In the genomic region with DNA sequence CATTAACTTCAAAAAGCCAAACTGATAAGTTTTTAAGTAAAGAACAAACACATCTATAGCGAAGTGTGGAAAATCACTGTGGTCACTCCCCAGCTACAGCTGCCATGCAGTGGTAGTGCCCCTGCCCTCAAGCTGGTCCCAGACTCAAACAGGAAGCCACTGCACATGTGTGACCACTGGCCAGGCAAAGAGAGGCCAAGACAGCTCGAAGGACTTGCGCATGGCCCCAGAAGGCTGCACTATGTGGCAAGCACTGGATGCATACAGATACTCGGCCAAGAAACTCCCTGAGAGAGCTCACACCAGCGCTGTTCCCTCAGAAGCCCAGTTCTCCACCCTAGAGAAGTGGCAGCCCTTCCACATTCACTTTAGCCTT, we compare ENCODE assay signal across 8 cellular contexts.
A peak's percentile ranks its signal among the peaks of the same experiment; 100 is the strongest.
DNase-seq lines count a peak whose midpoint lies in the region; ATAC-seq and TF ChIP-seq lines count a peak whose summit lies in the region.
"Had no signal": no experiment of that assay in that cellular context is flagged by ENCODE, and none has a peak within 500 bp of the region (broad histone marks: within the 10 kb centered on the region; RNA-seq: fewer than 3 reads in every experiment).

No MANE protein-coding gene starts in this region.

- H3K9me3 ChIP-seq in psoas muscle, result no peaks in the 10 kb centered on the region

- DNase-seq in EH (ENCODE audit: low read depth) (peak; percentile 14), fibroblast of the aortic adventitia (ENCODE audit: low read depth) (peak; percentile 57), psoas muscle (peak; percentile 63 to 77), RKO (ENCODE audit: low spot score) (no peak), T1000 (lab: John Stamatoyannopoulos, UW) (no peak), LoVo (ENCODE audit: low spot score) (no peak)
- DNase-seq in activated CD4-positive, alpha-beta memory T cell treated with anti-CD3 and anti-CD28 coated beads, Interleukin-2, amount 10 ng/mL, durations not matched to agents 7 days and 5 days, result no peak
- DNase-seq: NCI-H524 had no signal

- H3K4me3 Mint-ChIP-seq in activated CD4-positive, alpha-beta memory T cell treated with anti-CD3 and anti-CD28 coated beads, Interleukin-2, amount 10 ng/mL, durations not matched to agents 7 days and 5 days, result no peak overlapping the region

- peaks cover 14% of the 10 kb centered on the region for H3K36me3 Mint-ChIP-seq in activated CD4-positive, alpha-beta memory T cell treated with anti-CD3 and anti-CD28 coated beads, Interleukin-2, amount 10 ng/mL, durations not matched to agents 7 days and 5 days (ENCODE audit: low read depth)

- H3K27ac Mint-ChIP-seq in activated CD4-positive, alpha-beta memory T cell treated with anti-CD3 and anti-CD28 coated beads, Interleukin-2, amount 10 ng/mL, durations not matched to agents 7 days and 5 days, result peak overlapping the region; percentile 84

- H3K4me3 ChIP-seq in fibroblast of the aortic adventitia (ENCODE audit: low read depth, low read length) (no peak overlapping the region), psoas muscle (no peak overlapping the region)

- peaks cover 90% of the 10 kb centered on the region for H3K4me1 ChIP-seq in psoas muscle

- peak overlapping the region; percentile 83 for H3K27ac ChIP-seq in psoas muscle

- H3K27me3 ChIP-seq in psoas muscle (ENCODE audit: insufficient read depth in 3 of 3, low read length in 2 of 3), result no peaks in the 10 kb centered on the region

- H3K9me3 Mint-ChIP-seq in activated CD4-positive, alpha-beta memory T cell treated with anti-CD3 and anti-CD28 coated beads, Interleukin-2, amount 10 ng/mL, durations not matched to agents 7 days and 5 days, result no peaks in the 10 kb centered on the region

- ATAC-seq in psoas muscle, result peak in 3 of 4 donors; percentile 19 to 50 (median 37)

- POLR2A ChIA-PET in activated CD4-positive, alpha-beta memory T cell treated with anti-CD3 and anti-CD28 coated beads, Interleukin-2, amount 10 ng/mL, durations not matched to agents 7 days and 5 days (lab: Charles Lee), result interaction anchor here (1.0 to 1.6 kb wide), 2 partner anchors 28 to 45 kb away, joined by 4 to 5 read pairs; no protein-coding TSS in a partner anchor

- H3K36me3 ChIP-seq in psoas muscle (ENCODE audit: insufficient read depth in 1 of 2, low read depth in 1 of 2), result no peaks in the 10 kb centered on the region

- intact Hi-C loops in psoas muscle (cut with DNase I), result no loop called here

- H3K4me1 Mint-ChIP-seq in activated CD4-positive, alpha-beta memory T cell treated with anti-CD3 and anti-CD28 coated beads, Interleukin-2, amount 10 ng/mL, durations not matched to agents 7 days and 5 days, result peaks cover 86% of the 10 kb centered on the region

- WGBS in psoas muscle, 3 donors, result 41 to 57% (median 49%) methylated on average over 5 of the region's 5 CpGs

- CTCF ChIA-PET in activated CD4-positive, alpha-beta memory T cell treated with anti-CD3 and anti-CD28 coated beads, Interleukin-2, amount 10 ng/mL, durations not matched to agents 7 days and 5 days (lab: Charles Lee), result interaction anchor here (0.9 to 1.1 kb wide), 2 partner anchors 12 to 81 kb away, joined by 3 to 7 read pairs; no protein-coding TSS in a partner anchor

- no peak for TF ChIP-seq CTCF in fibroblast of the aortic adventitia (IDR thresholded peaks at IDR 0.05; ENCODE audit: insufficient read depth, low read length)
- TF ChIP-seq CTCF in psoas muscle (IDR thresholded peaks at IDR 0.05), result no peak

- no peaks in the 10 kb centered on the region for H3K27me3 Mint-ChIP-seq in activated CD4-positive, alpha-beta memory T cell treated with anti-CD3 and anti-CD28 coated beads, Interleukin-2, amount 10 ng/mL, durations not matched to agents 7 days and 5 days

Comparison
In these comparisons a context has a peak if more than half of its experiments do, and no peak if none do; other contexts are left out.
1. DNase-seq: peak in EH (single experiment), fibroblast of the aortic adventitia (single experiment) and psoas muscle (2 of 2); none in activated CD4-positive, alpha-beta memory T cell treated with anti-CD3 and anti-CD28 coated beads, Interleukin-2, amount 10 ng/mL, durations not matched to agents 7 days and 5 days (single experiment), RKO (single experiment), T1000 (single experiment) and LoVo (single experiment).